Comparison of ENCODE assay signal across 1 cellular context in genomic region chr13:112510002-112510780, GRCh38.
TF ChIP-seq lines count a peak whose summit lies in the region.

No MANE protein-coding gene starts in this region.

TF ChIP-seq in GM12878, 131 proteins besides CTCF, POLR2A, EP300 and RAD21 (continued from another document):
- TF ChIP-seq SMAD1 (IDR thresholded peaks at IDR 0.05; ENCODE audit: low read depth, partially characterized antibody) (no peak), POLR2AphosphoS2 (IDR thresholded peaks at IDR 0.05; ENCODE audit: low read depth, low read length) (no peak), ZNF622 (IDR thresholded peaks at IDR 0.05) (no peak), IRF4 (IDR thresholded peaks at IDR 0.05; ENCODE audit: low read depth, low read length) (no peak), FOS (IDR thresholded peaks at IDR 0.05; ENCODE audit: borderline replicate concordance, extremely low read depth, insufficient read length) (no peak), SMARCA5 (IDR thresholded peaks at IDR 0.05) (no peak), RUNX3 (IDR thresholded peaks at IDR 0.05; ENCODE audit: low read length) (no peak), RBBP5 (conservative IDR thresholded peaks at IDR 0.05) (no peak), RELA (IDR thresholded peaks at IDR 0.05; ENCODE audit: borderline replicate concordance, partially characterized antibody) (no peak), HCFC1 (IDR thresholded peaks at IDR 0.05; ENCODE audit: low read length) (no peak), ZSCAN29 (IDR thresholded peaks at IDR 0.05) (no peak), MEF2B (IDR thresholded peaks at IDR 0.05; ENCODE audit: partially characterized antibody, poor library complexity, severe bottlenecking) (no peak), KAT2A (conservative IDR thresholded peaks at IDR 0.05; ENCODE audit: control insufficient read depth, low read depth, low read length) (no peak)
- TF ChIP-seq, protein P1, sequence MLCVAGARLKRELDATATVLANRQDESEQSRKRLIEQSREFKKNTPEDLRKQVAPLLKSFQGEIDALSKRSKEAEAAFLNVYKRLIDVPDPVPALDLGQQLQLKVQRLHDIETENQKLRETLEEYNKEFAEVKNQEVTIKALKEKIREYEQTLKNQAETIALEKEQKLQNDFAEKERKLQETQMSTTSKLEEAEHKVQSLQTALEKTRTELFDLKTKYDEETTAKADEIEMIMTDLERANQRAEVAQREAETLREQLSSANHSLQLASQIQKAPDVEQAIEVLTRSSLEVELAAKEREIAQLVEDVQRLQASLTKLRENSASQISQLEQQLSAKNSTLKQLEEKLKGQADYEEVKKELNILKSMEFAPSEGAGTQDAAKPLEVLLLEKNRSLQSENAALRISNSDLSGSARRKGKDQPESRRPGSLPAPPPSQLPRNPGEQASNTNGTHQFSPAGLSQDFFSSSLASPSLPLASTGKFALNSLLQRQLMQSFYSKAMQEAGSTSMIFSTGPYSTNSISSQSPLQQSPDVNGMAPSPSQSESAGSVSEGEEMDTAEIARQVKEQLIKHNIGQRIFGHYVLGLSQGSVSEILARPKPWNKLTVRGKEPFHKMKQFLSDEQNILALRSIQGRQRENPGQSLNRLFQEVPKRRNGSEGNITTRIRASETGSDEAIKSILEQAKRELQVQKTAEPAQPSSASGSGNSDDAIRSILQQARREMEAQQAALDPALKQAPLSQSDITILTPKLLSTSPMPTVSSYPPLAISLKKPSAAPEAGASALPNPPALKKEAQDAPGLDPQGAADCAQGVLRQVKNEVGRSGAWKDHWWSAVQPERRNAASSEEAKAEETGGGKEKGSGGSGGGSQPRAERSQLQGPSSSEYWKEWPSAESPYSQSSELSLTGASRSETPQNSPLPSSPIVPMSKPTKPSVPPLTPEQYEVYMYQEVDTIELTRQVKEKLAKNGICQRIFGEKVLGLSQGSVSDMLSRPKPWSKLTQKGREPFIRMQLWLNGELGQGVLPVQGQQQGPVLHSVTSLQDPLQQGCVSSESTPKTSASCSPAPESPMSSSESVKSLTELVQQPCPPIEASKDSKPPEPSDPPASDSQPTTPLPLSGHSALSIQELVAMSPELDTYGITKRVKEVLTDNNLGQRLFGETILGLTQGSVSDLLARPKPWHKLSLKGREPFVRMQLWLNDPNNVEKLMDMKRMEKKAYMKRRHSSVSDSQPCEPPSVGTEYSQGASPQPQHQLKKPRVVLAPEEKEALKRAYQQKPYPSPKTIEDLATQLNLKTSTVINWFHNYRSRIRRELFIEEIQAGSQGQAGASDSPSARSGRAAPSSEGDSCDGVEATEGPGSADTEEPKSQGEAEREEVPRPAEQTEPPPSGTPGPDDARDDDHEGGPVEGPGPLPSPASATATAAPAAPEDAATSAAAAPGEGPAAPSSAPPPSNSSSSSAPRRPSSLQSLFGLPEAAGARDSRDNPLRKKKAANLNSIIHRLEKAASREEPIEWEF (IDR thresholded peaks at IDR 0.05; ENCODE audit: insufficient replicate concordance, low read depth, low read length) = no peak
